8 cellular contexts compared by ENCODE assay signal in genomic region chr1:201085902-201086735, GRCh38. TPM values are rescaled to one million over a fixed set of nuclear protein-coding genes. Genes with fewer than 3 reads are reported as not detected.
DNase-seq lines count a peak whose midpoint lies in the region; ATAC-seq lines count a peak whose summit lies in the region.

No MANE protein-coding gene starts in this region.

- no peak overlapping the region for H3K27ac Mint-ChIP-seq in immature natural killer cell

- in situ Hi-C loops in Caki2 (cut with HindIII; ENCODE audit: low pct_unique_long_range_greater_than_20kb, low sequenced_read_pairs): no loop called here

- peaks cover 1 to 10% (median 1%) of the 10 kb centered on the region in 3 donors for H3K27me3 Mint-ChIP-seq in immature natural killer cell (ENCODE audit: low read depth in 3 of 3)

- no peak overlapping the region for H3K4me3 Mint-ChIP-seq in immature natural killer cell

- DNase-seq in Caki2 (ENCODE audit: low read depth) (peak; percentile 44), HK-2 (ENCODE audit: unreplicated experiment) (peak; percentile 72), SHP77 treated with DMSO at 0.1 percent for 48 hours (lab: John Stamatoyannopoulos, UW) (peak; percentile 11), astrocyte of the hippocampus (ENCODE audit: low read depth, low spot score) (peak; percentile 52), immature natural killer cell (peak in 2 of 3 donors; percentile 2 to 24)
- DNase-seq in stimulated activated CD4-positive, alpha-beta T cell treated with anti-CD3 and anti-CD28 coated beads, Interleukin-4, amount 100 ng/mL, for 4 hours: peak; percentile 11 to 29
- no peak for DNase-seq in NK-92 treated with Interleukin-12 subunit alpha and Interleukin-12 subunit beta, amount 100 ng/mL, for 24 hours (lab: John Stamatoyannopoulos, UW)

- H3K36me3 Mint-ChIP-seq in immature natural killer cell: no peaks in the 10 kb centered on the region

- ATAC-seq in GM21447 (IDR thresholded peaks at IDR 0.05; ENCODE audit: unreplicated experiment): no peak

- no peaks in the 10 kb centered on the region for H3K4me1 Mint-ChIP-seq in immature natural killer cell

- no peaks in the 10 kb centered on the region for H3K9me3 Mint-ChIP-seq in immature natural killer cell

RNA-seq across cellular contexts. Expression of gene CACNA1S, which starts 26.1 kb away (rescaled TPM):
- not detected in 2 replicates for total RNA-seq in Caki2 (2014; rRNA removed; shearing (Covaris generic); ENCODE audit: low replicate concordance)
- not detected for polyA plus RNA-seq in immature natural killer cell

RNA-seq across cellular contexts. Expression of gene ASCL5, which starts 40.9 kb away (rescaled TPM):
- total RNA-seq in Caki2 (2014; rRNA removed; shearing (Covaris generic); ENCODE audit: low replicate concordance): 0.07 and 0.41 TPM in 2 replicates
- under 1 TPM in 1 of 3 donors, not detected in 2; 0.11 TPM for polyA plus RNA-seq in immature natural killer cell
